ENCODE assay signal across 1 cellular context in the genomic region with DNA sequence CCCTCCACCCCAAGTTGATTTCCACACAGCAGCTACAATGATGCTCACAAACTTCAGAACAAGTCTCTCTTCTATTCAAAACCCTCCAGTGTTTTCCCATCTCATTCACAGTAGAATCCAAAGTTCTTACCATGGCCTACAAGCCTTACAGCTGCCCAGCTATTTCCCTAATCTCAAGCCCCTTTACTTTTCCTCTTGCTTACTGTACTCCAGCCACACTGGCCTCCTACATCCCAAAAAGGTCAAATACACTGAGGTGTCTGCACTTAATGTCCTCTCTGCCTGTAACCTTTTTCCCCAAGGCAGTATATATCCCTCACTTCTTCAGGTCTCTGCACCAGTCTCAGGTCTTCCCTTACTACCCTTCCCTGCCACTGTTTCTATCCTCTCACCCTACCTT.
TF ChIP-seq lines count a peak whose summit lies in the region.

No MANE protein-coding gene starts in this region.

TF ChIP-seq in K562, 482 proteins besides CTCF, POLR2A, EP300 and RAD21 (continued from another document):
- TF ChIP-seq DACH1 (IDR thresholded peaks at IDR 0.05; ENCODE audit: partially characterized antibody) (no peak), CSDE1 (IDR thresholded peaks at IDR 0.05) (no peak), FIP1L1 (IDR thresholded peaks at IDR 0.05; ENCODE audit: low read depth, low read length, poor library complexity, severe bottlenecking) (no peak), NR2F6 (CRISPR knock-in tag; IDR thresholded peaks at IDR 0.05) (no peak), DNMT1 (IDR thresholded peaks at IDR 0.05) (no peak), POLR2B (IDR thresholded peaks at IDR 0.05; ENCODE audit: low read depth, partially characterized antibody) (no peak), ZSCAN29 (IDR thresholded peaks at IDR 0.05) (no peak), ZNF41 (CRISPR knock-in tag; conservative IDR thresholded peaks at IDR 0.05) (no peak), PURB (CRISPR knock-in tag; IDR thresholded peaks at IDR 0.05; ENCODE audit: low read depth) (no peak), PTRF (tag; IDR thresholded peaks at IDR 0.05) (no peak), HLTF (IDR thresholded peaks at IDR 0.05) (no peak), IRF2 (CRISPR knock-in tag; IDR thresholded peaks at IDR 0.05) (no peak), NFE2L1 (tag; IDR thresholded peaks at IDR 0.05; ENCODE audit: borderline replicate concordance, low read depth) (no peak), ELF4 (CRISPR knock-in tag; IDR thresholded peaks at IDR 0.05) (0 out of 2 replicates have a peak, but pooled peaks have one; percentile 53), ZNF584 (CRISPR knock-in tag; IDR thresholded peaks at IDR 0.05; ENCODE audit: low read depth) (no peak), TCF7 (IDR thresholded peaks at IDR 0.05; ENCODE audit: borderline replicate concordance) (no peak), CAMTA2 (CRISPR knock-in tag; conservative IDR thresholded peaks at IDR 0.05) (no peak)
- TF ChIP-seq, protein P1, sequence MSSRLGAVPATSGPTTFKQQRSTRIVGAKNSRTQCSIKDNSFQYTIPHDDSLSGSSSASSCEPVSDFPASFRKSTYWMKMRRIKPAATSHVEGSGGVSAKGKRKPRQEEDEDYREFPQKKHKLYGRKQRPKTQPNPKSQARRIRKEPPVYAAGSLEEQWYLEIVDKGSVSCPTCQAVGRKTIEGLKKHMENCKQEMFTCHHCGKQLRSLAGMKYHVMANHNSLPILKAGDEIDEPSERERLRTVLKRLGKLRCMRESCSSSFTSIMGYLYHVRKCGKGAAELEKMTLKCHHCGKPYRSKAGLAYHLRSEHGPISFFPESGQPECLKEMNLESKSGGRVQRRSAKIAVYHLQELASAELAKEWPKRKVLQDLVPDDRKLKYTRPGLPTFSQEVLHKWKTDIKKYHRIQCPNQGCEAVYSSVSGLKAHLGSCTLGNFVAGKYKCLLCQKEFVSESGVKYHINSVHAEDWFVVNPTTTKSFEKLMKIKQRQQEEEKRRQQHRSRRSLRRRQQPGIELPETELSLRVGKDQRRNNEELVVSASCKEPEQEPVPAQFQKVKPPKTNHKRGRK (tag; IDR thresholded peaks at IDR 0.05), result no peak
- TF ChIP-seq, protein P2, sequence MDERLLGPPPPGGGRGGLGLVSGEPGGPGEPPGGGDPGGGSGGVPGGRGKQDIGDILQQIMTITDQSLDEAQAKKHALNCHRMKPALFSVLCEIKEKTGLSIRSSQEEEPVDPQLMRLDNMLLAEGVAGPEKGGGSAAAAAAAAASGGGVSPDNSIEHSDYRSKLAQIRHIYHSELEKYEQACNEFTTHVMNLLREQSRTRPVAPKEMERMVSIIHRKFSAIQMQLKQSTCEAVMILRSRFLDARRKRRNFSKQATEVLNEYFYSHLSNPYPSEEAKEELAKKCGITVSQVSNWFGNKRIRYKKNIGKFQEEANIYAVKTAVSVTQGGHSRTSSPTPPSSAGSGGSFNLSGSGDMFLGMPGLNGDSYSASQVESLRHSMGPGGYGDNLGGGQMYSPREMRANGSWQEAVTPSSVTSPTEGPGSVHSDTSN (CRISPR knock-in tag; IDR thresholded peaks at IDR 0.05; ENCODE audit: low read depth), result no peak
- TF ChIP-seq, protein P2 (tag; conservative IDR thresholded peaks at IDR 0.05; ENCODE audit: low read depth), result no peak
- TF ChIP-seq, protein P3, sequence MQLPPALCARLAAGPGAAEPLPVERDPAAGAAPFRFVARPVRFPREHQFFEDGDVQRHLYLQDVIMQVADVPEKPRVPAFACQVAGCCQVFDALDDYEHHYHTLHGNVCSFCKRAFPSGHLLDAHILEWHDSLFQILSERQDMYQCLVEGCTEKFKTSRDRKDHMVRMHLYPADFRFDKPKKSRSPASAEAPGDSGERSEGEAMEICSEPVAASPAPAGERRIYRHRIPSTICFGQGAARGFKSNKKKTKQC (CRISPR knock-in tag; IDR thresholded peaks at IDR 0.05), result no peak
- TF ChIP-seq, protein P4, sequence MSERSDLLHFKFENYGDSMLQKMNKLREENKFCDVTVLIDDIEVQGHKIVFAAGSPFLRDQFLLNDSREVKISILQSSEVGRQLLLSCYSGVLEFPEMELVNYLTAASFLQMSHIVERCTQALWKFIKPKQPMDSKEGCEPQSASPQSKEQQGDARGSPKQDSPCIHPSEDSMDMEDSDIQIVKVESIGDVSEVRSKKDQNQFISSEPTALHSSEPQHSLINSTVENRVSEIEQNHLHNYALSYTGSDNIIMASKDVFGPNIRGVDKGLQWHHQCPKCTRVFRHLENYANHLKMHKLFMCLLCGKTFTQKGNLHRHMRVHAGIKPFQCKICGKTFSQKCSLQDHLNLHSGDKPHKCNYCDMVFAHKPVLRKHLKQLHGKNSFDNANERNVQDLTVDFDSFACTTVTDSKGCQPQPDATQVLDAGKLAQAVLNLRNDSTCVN (CRISPR knock-in tag; IDR thresholded peaks at IDR 0.05), result 0 out of 2 replicates have a peak, but pooled peaks have one; percentile 68
- TF ChIP-seq, protein P5, sequence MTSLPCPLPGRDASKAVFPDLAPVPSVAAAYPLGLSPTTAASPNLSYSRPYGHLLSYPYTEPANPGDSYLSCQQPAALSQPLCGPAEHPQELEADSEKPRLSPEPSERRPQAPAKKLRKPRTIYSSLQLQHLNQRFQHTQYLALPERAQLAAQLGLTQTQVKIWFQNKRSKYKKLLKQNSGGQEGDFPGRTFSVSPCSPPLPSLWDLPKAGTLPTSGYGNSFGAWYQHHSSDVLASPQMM (CRISPR knock-in tag; IDR thresholded peaks at IDR 0.05), result no peak
- TF ChIP-seq, protein P6, sequence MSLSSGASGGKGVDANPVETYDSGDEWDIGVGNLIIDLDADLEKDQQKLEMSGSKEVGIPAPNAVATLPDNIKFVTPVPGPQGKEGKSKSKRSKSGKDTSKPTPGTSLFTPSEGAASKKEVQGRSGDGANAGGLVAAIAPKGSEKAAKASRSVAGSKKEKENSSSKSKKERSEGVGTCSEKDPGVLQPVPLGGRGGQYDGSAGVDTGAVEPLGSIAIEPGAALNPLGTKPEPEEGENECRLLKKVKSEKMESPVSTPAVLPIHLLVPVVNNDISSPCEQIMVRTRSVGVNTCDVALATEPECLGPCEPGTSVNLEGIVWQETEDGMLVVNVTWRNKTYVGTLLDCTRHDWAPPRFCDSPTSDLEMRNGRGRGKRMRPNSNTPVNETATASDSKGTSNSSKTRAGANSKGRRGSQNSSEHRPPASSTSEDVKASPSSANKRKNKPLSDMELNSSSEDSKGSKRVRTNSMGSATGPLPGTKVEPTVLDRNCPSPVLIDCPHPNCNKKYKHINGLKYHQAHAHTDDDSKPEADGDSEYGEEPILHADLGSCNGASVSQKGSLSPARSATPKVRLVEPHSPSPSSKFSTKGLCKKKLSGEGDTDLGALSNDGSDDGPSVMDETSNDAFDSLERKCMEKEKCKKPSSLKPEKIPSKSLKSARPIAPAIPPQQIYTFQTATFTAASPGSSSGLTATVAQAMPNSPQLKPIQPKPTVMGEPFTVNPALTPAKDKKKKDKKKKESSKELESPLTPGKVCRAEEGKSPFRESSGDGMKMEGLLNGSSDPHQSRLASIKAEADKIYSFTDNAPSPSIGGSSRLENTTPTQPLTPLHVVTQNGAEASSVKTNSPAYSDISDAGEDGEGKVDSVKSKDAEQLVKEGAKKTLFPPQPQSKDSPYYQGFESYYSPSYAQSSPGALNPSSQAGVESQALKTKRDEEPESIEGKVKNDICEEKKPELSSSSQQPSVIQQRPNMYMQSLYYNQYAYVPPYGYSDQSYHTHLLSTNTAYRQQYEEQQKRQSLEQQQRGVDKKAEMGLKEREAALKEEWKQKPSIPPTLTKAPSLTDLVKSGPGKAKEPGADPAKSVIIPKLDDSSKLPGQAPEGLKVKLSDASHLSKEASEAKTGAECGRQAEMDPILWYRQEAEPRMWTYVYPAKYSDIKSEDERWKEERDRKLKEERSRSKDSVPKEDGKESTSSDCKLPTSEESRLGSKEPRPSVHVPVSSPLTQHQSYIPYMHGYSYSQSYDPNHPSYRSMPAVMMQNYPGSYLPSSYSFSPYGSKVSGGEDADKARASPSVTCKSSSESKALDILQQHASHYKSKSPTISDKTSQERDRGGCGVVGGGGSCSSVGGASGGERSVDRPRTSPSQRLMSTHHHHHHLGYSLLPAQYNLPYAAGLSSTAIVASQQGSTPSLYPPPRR (CRISPR knock-in tag; IDR thresholded peaks at IDR 0.05; ENCODE audit: borderline replicate concordance), result no peak
- TF ChIP-seq, protein P7, sequence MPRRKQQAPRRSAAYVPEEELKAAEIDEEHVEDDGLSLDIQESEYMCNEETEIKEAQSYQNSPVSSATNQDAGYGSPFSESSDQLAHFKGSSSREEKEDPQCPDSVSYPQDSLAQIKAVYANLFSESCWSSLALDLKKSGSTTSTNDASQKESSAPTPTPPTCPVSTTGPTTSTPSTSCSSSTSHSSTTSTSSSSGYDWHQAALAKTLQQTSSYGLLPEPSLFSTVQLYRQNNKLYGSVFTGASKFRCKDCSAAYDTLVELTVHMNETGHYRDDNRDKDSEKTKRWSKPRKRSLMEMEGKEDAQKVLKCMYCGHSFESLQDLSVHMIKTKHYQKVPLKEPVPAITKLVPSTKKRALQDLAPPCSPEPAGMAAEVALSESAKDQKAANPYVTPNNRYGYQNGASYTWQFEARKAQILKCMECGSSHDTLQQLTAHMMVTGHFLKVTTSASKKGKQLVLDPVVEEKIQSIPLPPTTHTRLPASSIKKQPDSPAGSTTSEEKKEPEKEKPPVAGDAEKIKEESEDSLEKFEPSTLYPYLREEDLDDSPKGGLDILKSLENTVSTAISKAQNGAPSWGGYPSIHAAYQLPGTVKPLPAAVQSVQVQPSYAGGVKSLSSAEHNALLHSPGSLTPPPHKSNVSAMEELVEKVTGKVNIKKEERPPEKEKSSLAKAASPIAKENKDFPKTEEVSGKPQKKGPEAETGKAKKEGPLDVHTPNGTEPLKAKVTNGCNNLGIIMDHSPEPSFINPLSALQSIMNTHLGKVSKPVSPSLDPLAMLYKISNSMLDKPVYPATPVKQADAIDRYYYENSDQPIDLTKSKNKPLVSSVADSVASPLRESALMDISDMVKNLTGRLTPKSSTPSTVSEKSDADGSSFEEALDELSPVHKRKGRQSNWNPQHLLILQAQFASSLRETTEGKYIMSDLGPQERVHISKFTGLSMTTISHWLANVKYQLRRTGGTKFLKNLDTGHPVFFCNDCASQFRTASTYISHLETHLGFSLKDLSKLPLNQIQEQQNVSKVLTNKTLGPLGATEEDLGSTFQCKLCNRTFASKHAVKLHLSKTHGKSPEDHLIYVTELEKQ (CRISPR knock-in tag; IDR thresholded peaks at IDR 0.05), result no peak
- TF ChIP-seq, protein P8, sequence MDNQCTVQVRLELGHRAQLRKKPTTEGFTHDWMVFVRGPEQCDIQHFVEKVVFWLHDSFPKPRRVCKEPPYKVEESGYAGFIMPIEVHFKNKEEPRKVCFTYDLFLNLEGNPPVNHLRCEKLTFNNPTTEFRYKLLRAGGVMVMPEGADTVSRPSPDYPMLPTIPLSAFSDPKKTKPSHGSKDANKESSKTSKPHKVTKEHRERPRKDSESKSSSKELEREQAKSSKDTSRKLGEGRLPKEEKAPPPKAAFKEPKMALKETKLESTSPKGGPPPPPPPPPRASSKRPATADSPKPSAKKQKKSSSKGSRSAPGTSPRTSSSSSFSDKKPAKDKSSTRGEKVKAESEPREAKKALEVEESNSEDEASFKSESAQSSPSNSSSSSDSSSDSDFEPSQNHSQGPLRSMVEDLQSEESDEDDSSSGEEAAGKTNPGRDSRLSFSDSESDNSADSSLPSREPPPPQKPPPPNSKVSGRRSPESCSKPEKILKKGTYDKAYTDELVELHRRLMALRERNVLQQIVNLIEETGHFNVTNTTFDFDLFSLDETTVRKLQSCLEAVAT (IDR thresholded peaks at IDR 0.05), result 0 out of 4 replicates have a peak, but pooled peaks of 1 of the 2 experiments have one; percentile 22
- TF ChIP-seq, protein P9, sequence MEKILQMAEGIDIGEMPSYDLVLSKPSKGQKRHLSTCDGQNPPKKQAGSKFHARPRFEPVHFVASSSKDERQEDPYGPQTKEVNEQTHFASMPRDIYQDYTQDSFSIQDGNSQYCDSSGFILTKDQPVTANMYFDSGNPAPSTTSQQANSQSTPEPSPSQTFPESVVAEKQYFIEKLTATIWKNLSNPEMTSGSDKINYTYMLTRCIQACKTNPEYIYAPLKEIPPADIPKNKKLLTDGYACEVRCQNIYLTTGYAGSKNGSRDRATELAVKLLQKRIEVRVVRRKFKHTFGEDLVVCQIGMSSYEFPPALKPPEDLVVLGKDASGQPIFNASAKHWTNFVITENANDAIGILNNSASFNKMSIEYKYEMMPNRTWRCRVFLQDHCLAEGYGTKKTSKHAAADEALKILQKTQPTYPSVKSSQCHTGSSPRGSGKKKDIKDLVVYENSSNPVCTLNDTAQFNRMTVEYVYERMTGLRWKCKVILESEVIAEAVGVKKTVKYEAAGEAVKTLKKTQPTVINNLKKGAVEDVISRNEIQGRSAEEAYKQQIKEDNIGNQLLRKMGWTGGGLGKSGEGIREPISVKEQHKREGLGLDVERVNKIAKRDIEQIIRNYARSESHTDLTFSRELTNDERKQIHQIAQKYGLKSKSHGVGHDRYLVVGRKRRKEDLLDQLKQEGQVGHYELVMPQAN (IDR thresholded peaks at IDR 0.05; ENCODE audit: borderline replicate concordance), result 0 out of 2 replicates have a peak, but pooled peaks have one; percentile 15
- TF ChIP-seq, protein P10, sequence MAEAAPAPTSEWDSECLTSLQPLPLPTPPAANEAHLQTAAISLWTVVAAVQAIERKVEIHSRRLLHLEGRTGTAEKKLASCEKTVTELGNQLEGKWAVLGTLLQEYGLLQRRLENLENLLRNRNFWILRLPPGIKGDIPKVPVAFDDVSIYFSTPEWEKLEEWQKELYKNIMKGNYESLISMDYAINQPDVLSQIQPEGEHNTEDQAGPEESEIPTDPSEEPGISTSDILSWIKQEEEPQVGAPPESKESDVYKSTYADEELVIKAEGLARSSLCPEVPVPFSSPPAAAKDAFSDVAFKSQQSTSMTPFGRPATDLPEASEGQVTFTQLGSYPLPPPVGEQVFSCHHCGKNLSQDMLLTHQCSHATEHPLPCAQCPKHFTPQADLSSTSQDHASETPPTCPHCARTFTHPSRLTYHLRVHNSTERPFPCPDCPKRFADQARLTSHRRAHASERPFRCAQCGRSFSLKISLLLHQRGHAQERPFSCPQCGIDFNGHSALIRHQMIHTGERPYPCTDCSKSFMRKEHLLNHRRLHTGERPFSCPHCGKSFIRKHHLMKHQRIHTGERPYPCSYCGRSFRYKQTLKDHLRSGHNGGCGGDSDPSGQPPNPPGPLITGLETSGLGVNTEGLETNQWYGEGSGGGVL (CRISPR knock-in tag; IDR thresholded peaks at IDR 0.05), result no peak
- TF ChIP-seq, protein P11, sequence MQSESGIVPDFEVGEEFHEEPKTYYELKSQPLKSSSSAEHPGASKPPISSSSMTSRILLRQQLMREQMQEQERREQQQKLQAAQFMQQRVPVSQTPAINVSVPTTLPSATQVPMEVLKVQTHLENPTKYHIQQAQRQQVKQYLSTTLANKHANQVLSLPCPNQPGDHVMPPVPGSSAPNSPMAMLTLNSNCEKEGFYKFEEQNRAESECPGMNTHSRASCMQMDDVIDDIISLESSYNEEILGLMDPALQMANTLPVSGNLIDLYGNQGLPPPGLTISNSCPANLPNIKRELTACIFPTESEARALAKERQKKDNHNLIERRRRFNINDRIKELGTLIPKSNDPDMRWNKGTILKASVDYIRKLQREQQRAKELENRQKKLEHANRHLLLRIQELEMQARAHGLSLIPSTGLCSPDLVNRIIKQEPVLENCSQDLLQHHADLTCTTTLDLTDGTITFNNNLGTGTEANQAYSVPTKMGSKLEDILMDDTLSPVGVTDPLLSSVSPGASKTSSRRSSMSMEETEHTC (IDR thresholded peaks at IDR 0.05), result no peak
TF ChIP-seq in K562: peak in this region for 4.
